Comparison of ENCODE assay signal across 14 cellular contexts in genomic region chr9:113464672-113465271, GRCh38. TPM values are rescaled to one million over a fixed set of nuclear protein-coding genes. Genes with fewer than 3 reads are reported as not detected.
DNase-seq lines count a peak whose midpoint lies in the region; ATAC-seq, FAIRE-seq and TF ChIP-seq lines count a peak whose summit lies in the region.
"Had no signal": no experiment of that assay in that cellular context is flagged by ENCODE, and none has a peak within 500 bp of the region (broad histone marks: within the 10 kb centered on the region; RNA-seq: fewer than 3 reads in every experiment).

No MANE protein-coding gene starts in this region.

- H3K27me3 ChIP-seq in gastroesophageal sphincter (no peaks in the 10 kb centered on the region), psoas muscle (ENCODE audit: insufficient read depth in 3 of 3, low read length in 2 of 3) (no peaks in the 10 kb centered on the region)

- TF ChIP-seq EP300 in gastroesophageal sphincter (IDR thresholded peaks at IDR 0.05): no peak

- H3K4me3 ChIP-seq in LNCaP clone FGC (ENCODE audit: low read depth, low read length) (peak overlapping the region; percentile 80), gastroesophageal sphincter (peak overlapping the region; percentile 64 to 65), psoas muscle (no peak overlapping the region)

- no peak for TF ChIP-seq CTCF in C4-2B (conservative IDR thresholded peaks at IDR 0.05)
- no peak for TF ChIP-seq CTCF in LNCaP clone FGC (IDR thresholded peaks at IDR 0.05; ENCODE audit: control insufficient read depth, extremely low read depth, insufficient read depth)
- TF ChIP-seq CTCF in gastroesophageal sphincter (IDR thresholded peaks at IDR 0.05): no peak
- no peak for TF ChIP-seq CTCF in psoas muscle (IDR thresholded peaks at IDR 0.05)
- TF ChIP-seq CTCF in D721Med (IDR thresholded peaks at IDR 0.05; ENCODE audit: insufficient read depth, missing control alignments): no peak

- H3K4me1 ChIP-seq in gastroesophageal sphincter (peaks cover 0 to 47% (median 5%) of the 10 kb centered on the region in 3 donors), psoas muscle (peaks cover 26% of the 10 kb centered on the region)

- peak overlapping the region; percentile 98 for H3K27ac ChIP-seq in C4-2B
- H3K27ac ChIP-seq in gastroesophageal sphincter: peak overlapping the region; percentile 31 to 88 (median 86)
- peak overlapping the region; percentile 81 for H3K27ac ChIP-seq in psoas muscle

- no peak for TF ChIP-seq POLR2A in gastroesophageal sphincter (IDR thresholded peaks at IDR 0.05)

- no peaks in the 10 kb centered on the region for H3K9me3 ChIP-seq in gastroesophageal sphincter
- no peaks in the 10 kb centered on the region for H3K9me3 ChIP-seq in psoas muscle

- WGBS in gastroesophageal sphincter (ENCODE audit: low coverage in 1 of 2), 2 donors: 38 to 40% methylated on average over 2 to 5 of the region's 5 CpGs
- WGBS in psoas muscle, 3 donors: 74 to 88% (median 74%) methylated on average over 5 of the region's 5 CpGs

- DNase-seq in LNCaP clone FGC (ENCODE audit: low read depth) (no peak), psoas muscle (no peak), NCI-H146 treated with DMSO at 0.1 percent for 48 hours (lab: John Stamatoyannopoulos, UW; ENCODE audit: unreplicated experiment) (no peak), D721Med (ENCODE audit: insufficient read length, low spot score) (no peak), posterior vena cava (ENCODE audit: low spot score) (no peak), GM19239 (ENCODE audit: insufficient read length, low spot score) (no peak)
- DNase-seq: activated naive CD4-positive, alpha-beta T cell treated with anti-CD3 and anti-CD28 coated beads, Interleukin-2, amount 50 U/mL, for 16 hours; immature natural killer cell; naive B cell; NCI-H226; T-helper 9 cell had no signal

- no peak for ATAC-seq in gastroesophageal sphincter
- no peak for ATAC-seq in psoas muscle

- FAIRE-seq in D721Med (lab: Jason Lieb, UNC): no peak
- no peak for FAIRE-seq in GM19239 (lab: Jason Lieb, UNC)

- H3K36me3 ChIP-seq in gastroesophageal sphincter: no peaks in the 10 kb centered on the region
- no peaks in the 10 kb centered on the region for H3K36me3 ChIP-seq in psoas muscle (ENCODE audit: insufficient read depth in 1 of 2, low read depth in 1 of 2)

- intact Hi-C loops in psoas muscle (cut with DNase I) (loop anchor here (2.0 to 5.0 kb wide), 3 partner anchors 22 to 108 kb away; no protein-coding TSS in a partner anchor), posterior vena cava (cut with DNase I) (no loop called here)

RNA-seq across cellular contexts. Expression of gene RGS3, which starts 1.2 kb away (rescaled TPM):
- 100 to 1,000 TPM in 1 of 4 donors, 10 to 100 TPM in 3; 43.9 to 122 (median 72.7) TPM for total RNA-seq in gastroesophageal sphincter
- 10 to 100 TPM; 10.6 to 38.1 (median 18.3) TPM for total RNA-seq in psoas muscle
- 10 to 100 TPM in 2 of 3 donors, 1 to 10 TPM in 1; 7.1 to 18.4 (median 12.8) TPM for polyA plus RNA-seq in psoas muscle
- total RNA-seq in posterior vena cava: 10 to 100 TPM; 66.2 to 71.4 TPM

RNA-seq across cellular contexts. Expression of gene C9orf43, which starts 54.2 kb away (rescaled TPM):
- total RNA-seq in gastroesophageal sphincter: 1 to 10 TPM in 2 of 4 donors, under 1 TPM in 1, not detected in 1; 0.54 to 2.5 (median 1.7) TPM
- under 1 TPM in 1 of 4 donors, not detected in 3; 0.73 TPM for total RNA-seq in psoas muscle
- polyA plus RNA-seq in psoas muscle: under 1 TPM in 2 of 3 donors, not detected in 1; 0.07 to 0.79 TPM
- under 1 TPM; 0.32 to 0.33 TPM for total RNA-seq in posterior vena cava
- polyA plus RNA-seq: CD14-positive monocyte had no signal

RNA-seq across cellular contexts. Expression of gene POLE3, which starts 54.3 kb away (rescaled TPM):
- 10 to 100 TPM; 32.3 to 47.1 (median 34.6) TPM for total RNA-seq in gastroesophageal sphincter
- total RNA-seq in psoas muscle: 10 to 100 TPM; 29.8 to 50.4 (median 38.5) TPM
- polyA plus RNA-seq in psoas muscle: 100 to 1,000 TPM in 1 of 3 donors, 10 to 100 TPM in 2; 45.4 to 173 (median 98.5) TPM
- total RNA-seq in posterior vena cava: 10 to 100 TPM; 24.3 to 25.4 TPM

Comparison
In these comparisons a context has a peak if more than half of its experiments do, and no peak if none do; other contexts are left out.
1. intact Hi-C loops: an anchor here in psoas muscle (2.0 to 5.0 kb wide); none called in posterior vena cava.